In the genomic region with DNA sequence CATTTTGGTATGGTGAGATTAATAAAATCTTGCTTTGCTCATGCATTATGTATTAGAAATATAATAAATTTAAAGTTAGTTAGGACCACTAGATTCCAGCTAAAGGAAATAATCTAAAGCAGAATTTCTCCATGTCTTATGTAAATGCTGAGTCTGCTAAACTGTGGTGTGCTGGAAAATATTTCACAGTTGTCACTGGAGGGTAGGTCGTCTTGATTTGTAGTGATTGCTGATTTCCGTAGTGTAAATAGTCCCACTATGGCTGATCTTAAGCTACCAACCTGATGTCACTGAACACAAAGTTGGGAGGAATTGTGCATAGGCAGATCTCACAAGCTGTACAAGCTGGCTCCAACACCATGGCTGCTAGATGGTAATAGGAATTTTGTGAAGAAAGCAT, we compare ENCODE assay signal across 8 cellular contexts.
"Had no signal": no experiment of that assay in that cellular context is flagged by ENCODE, and none has a peak within 500 bp of the region (broad histone marks: within the 10 kb centered on the region; RNA-seq: fewer than 3 reads in every experiment).

No MANE protein-coding gene starts in this region.

- H3K36me3 ChIP-seq: HAP-1 had no signal

- H3K27ac ChIP-seq: KMS-11 had no signal

- H3K9me3 ChIP-seq: HAP-1 had no signal

- H3K9ac ChIP-seq: KMS-11 had no signal

- ATAC-seq: GM23338, HCT116 had no signal

- H3K4me1 ChIP-seq: HAP-1 had no signal

- DNase-seq: H7, Karpas-422, KBM-7 had no signal

- H3K4me3 ChIP-seq: GM23338, HAP-1 had no signal

- H3K4me2 ChIP-seq: GM23338, KMS-11 had no signal

- FAIRE-seq: HTR-8/SVneo had no signal

- H2AFZ ChIP-seq: GM23338 had no signal
